ENCODE assay signal across 1 cellular context in genomic region chr1:201561604-201562003, GRCh38.
TF ChIP-seq lines count a peak whose summit lies in the region.

No MANE protein-coding gene starts in this region.

TF ChIP-seq in A549, 52 proteins besides CTCF, POLR2A, EP300 and RAD21 (continued from another document):
- TF ChIP-seq ZNF302 (CRISPR knock-in tag; IDR thresholded peaks at IDR 0.05) (no peak), PBX3 (IDR thresholded peaks at IDR 0.05) (no peak), HOXB5 (CRISPR knock-in tag; IDR thresholded peaks at IDR 0.05) (no peak), RARB (CRISPR knock-in tag; IDR thresholded peaks at IDR 0.05) (no peak), CHD4 (IDR thresholded peaks at IDR 0.05; ENCODE audit: borderline replicate concordance) (no peak)
